In the genomic region with DNA sequence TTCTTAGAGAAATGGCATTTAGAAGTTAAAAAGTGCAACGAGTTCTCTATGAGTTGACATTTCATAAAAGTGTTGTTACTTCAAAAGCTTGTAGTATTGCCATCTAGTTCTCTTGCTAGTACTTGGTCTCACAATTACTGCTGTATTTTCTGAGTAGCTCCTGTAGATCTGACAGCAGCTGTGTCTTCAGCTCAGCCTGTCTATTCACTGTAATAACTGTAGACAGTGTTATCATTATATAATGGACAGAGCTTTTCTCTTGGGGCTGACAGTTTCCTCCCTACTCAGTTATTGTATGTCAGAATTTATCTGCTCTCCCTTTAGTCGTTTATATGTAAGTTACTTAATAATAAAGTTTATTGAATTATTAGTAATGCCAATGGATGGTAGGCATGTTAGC, we compare ENCODE assay signal across 19 cellular contexts.
"Had no signal": no experiment of that assay in that cellular context is flagged by ENCODE, and none has a peak within 500 bp of the region (broad histone marks: within the 10 kb centered on the region; RNA-seq: fewer than 3 reads in every experiment).

No MANE protein-coding gene starts in this region.

- H3K79me2 ChIP-seq: parathyroid adenoma had no signal

- H3K4me3 ChIP-seq: neural progenitor cell, ovary, pancreas, prostate gland, psoas muscle, right atrium auricular region, right lobe of liver, sigmoid colon, skin epidermis, smooth muscle cell, spleen had no signal

- H3K27me3 ChIP-seq: neural progenitor cell, neutrophil, ovary, pancreas, right atrium auricular region, right lobe of liver, sigmoid colon, spleen had no signal

- H3K36me3 ChIP-seq: neural progenitor cell, neutrophil, ovary, pancreas, prostate gland, right atrium auricular region, right lobe of liver, sigmoid colon, spleen had no signal

- ATAC-seq: naive thymus-derived CD4-positive, alpha-beta T cell; naive thymus-derived CD8-positive, alpha-beta T cell; natural killer cell; natural killer cell treated with Interleukin-12 subunit alpha and Interleukin-12 subunit beta and Interleukin-15 and Interleukin-18, amount 100 ng/mL, for 72 hours; pancreas; psoas muscle; right cardiac atrium; right lobe of liver; sciatic nerve had no signal

- H3K27ac ChIP-seq: neural progenitor cell, neutrophil, ovary, pancreas, parathyroid adenoma, prostate gland, psoas muscle, right atrium auricular region, right lobe of liver, sigmoid colon, skin epidermis, spleen had no signal

- H3K4me2 ChIP-seq: neural progenitor cell, smooth muscle cell had no signal

- H3K9me3 ChIP-seq: neutrophil, ovary, pancreas, prostate gland, psoas muscle, right atrium auricular region, right lobe of liver had no signal

- H2AFZ ChIP-seq: neural progenitor cell, parathyroid adenoma had no signal

- H3K9ac ChIP-seq: neural progenitor cell, parathyroid adenoma had no signal
